Comparison of ENCODE assay signal across 1 cellular context in the genomic region with DNA sequence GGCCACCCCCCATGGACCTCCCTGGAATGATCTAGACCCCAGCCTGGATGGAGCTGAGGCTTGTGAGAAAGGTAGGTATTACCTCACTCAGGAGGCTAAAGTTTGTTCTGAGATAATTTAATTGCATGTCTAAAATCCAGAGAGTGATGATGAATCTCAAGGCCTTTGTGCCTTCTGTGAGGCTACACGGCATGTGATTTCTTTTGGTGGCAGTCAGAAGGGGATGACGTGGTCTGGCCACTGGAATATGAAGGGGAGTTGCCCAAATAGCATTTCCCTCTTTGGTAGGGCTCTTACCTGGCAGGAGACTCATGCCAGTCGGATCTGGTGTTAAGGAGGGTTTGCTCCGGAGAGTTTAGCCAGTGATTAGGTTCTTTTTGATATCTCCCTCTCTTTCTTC.
TF ChIP-seq lines count a peak whose summit lies in the region.

No MANE protein-coding gene starts in this region.

TF ChIP-seq in IMR-90, 13 proteins besides CTCF, POLR2A, EP300 and RAD21:
- TF ChIP-seq CEBPB (IDR thresholded peaks at IDR 0.05; ENCODE audit: low read depth, low read length) = no peak
- TF ChIP-seq, protein P1, sequence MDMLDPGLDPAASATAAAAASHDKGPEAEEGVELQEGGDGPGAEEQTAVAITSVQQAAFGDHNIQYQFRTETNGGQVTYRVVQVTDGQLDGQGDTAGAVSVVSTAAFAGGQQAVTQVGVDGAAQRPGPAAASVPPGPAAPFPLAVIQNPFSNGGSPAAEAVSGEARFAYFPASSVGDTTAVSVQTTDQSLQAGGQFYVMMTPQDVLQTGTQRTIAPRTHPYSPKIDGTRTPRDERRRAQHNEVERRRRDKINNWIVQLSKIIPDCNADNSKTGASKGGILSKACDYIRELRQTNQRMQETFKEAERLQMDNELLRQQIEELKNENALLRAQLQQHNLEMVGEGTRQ (IDR thresholded peaks at IDR 0.05; ENCODE audit: low read depth, low read length) = no peak
- TF ChIP-seq RFX5 (IDR thresholded peaks at IDR 0.05; ENCODE audit: low read depth, low read length) = no peak
- no peak for TF ChIP-seq ELK1 (IDR thresholded peaks at IDR 0.05; ENCODE audit: borderline replicate concordance, low read depth, low read length)
- TF ChIP-seq SMC3 (IDR thresholded peaks at IDR 0.05; ENCODE audit: low read depth, low read length) = no peak
- no peak for TF ChIP-seq RCOR1 (IDR thresholded peaks at IDR 0.05; ENCODE audit: insufficient replicate concordance, low read length)
